In genomic region chr5:78653969-78654368, GRCh38 we compare ENCODE assay signal across 25 cellular contexts. TPM values are rescaled to one million over a fixed set of nuclear protein-coding genes. Genes with fewer than 3 reads are reported as not detected.
DNase-seq lines count a peak whose midpoint lies in the region; ATAC-seq and TF ChIP-seq lines count a peak whose summit lies in the region.
"Had no signal": no experiment of that assay in that cellular context is flagged by ENCODE, and none has a peak within 500 bp of the region (broad histone marks: within the 10 kb centered on the region; RNA-seq: fewer than 3 reads in every experiment).

No MANE protein-coding gene starts in this region.

- no peak for TF ChIP-seq CTCF in MCF 10A (IDR thresholded peaks at IDR 0.05; ENCODE audit: unreplicated experiment)
- TF ChIP-seq CTCF in breast epithelium (IDR thresholded peaks at IDR 0.05) = no peak

- no peaks in the 10 kb centered on the region for H3K36me3 Mint-ChIP-seq in MCF 10A (ENCODE audit: insufficient read depth, unreplicated experiment)
- H3K36me3 Mint-ChIP-seq: activated CD4-positive, alpha-beta memory T cell treated with anti-CD3 and anti-CD28 coated beads for 36 hours; memory B cell had no signal

- no peaks in the 10 kb centered on the region for H3K36me3 ChIP-seq in breast epithelium
- H3K36me3 ChIP-seq: BLaER1, esophagus muscularis mucosa, gastrocnemius medialis, sigmoid colon, suprapubic skin had no signal

- no peaks in the 10 kb centered on the region for H3K9me3 Mint-ChIP-seq in MCF 10A (ENCODE audit: unreplicated experiment)
- H3K9me3 Mint-ChIP-seq: activated CD4-positive, alpha-beta memory T cell treated with anti-CD3 and anti-CD28 coated beads for 36 hours; activated T-helper 17 cell treated with anti-CD3 and anti-CD28 coated beads, Interleukin-2, amount 50 U/mL, for 72 hours; memory B cell had no signal

- no peak overlapping the region for H3K4me3 Mint-ChIP-seq in MCF 10A (ENCODE audit: unreplicated experiment)
- H3K4me3 Mint-ChIP-seq: activated CD4-positive, alpha-beta memory T cell treated with anti-CD3 and anti-CD28 coated beads for 36 hours; activated T-helper 17 cell treated with anti-CD3 and anti-CD28 coated beads, Interleukin-2, amount 50 U/mL, for 72 hours; memory B cell had no signal

- no peaks in the 10 kb centered on the region for H3K27me3 Mint-ChIP-seq in MCF 10A (ENCODE audit: insufficient read depth, unreplicated experiment)
- H3K27me3 Mint-ChIP-seq: memory B cell had no signal

- H3K4me1 ChIP-seq in breast epithelium = no peaks in the 10 kb centered on the region

- no TSS peak for BruUV-seq in MCF 10A (replicated peaks; lab: Mats Ljungman, UMichigan)

- CTCF ChIA-PET in MCF 10A (lab: Yijun Ruan, JAX) = interaction anchor here (0.6 to 1.2 kb wide), 2 partner anchors 9 to 18 kb away, joined by 3 read pairs; no protein-coding TSS in a partner anchor

- H3K27ac Mint-ChIP-seq in MCF 10A (ENCODE audit: low read depth, unreplicated experiment) = no peak overlapping the region
- H3K27ac Mint-ChIP-seq: activated CD4-positive, alpha-beta memory T cell treated with anti-CD3 and anti-CD28 coated beads for 36 hours; activated T-helper 17 cell treated with anti-CD3 and anti-CD28 coated beads, Interleukin-2, amount 50 U/mL, for 72 hours; memory B cell; progenitor cell of endocrine pancreas had no signal

- POLR2A ChIA-PET in MCF 10A (lab: Yijun Ruan, JAX) = interaction anchor here (0.6 to 1.5 kb wide), 4 partner anchors 46 to 959 kb away, joined by 3 to 7 read pairs (median 3); no protein-coding TSS in a partner anchor

- intact Hi-C loops in MCF 10A (cut with micrococcal nuclease) = no loop called here
- intact Hi-C loops in breast epithelium (cut with DNase I; ENCODE audit: low total_unique reads) = no loop called here
- intact Hi-C loops in left colon (cut with DNase I, micrococcal nuclease) = no loop called here
- intact Hi-C loops in Right ventricle myocardium inferior (cut with DNase I) = no loop called here

- H3K27ac ChIP-seq in breast epithelium = no peak overlapping the region
- H3K27ac ChIP-seq: BLaER1, esophagus muscularis mucosa, gastrocnemius medialis, sigmoid colon, suprapubic skin had no signal

- H3K4me3 ChIP-seq in breast epithelium = no peak overlapping the region
- H3K4me3 ChIP-seq: BLaER1, esophagus muscularis mucosa, gastrocnemius medialis, sigmoid colon, suprapubic skin had no signal

- peaks cover 14% of the 10 kb centered on the region for H3K4me1 Mint-ChIP-seq in MCF 10A (ENCODE audit: insufficient read depth, unreplicated experiment)
- H3K4me1 Mint-ChIP-seq: activated T-helper 17 cell treated with anti-CD3 and anti-CD28 coated beads, Interleukin-2, amount 50 U/mL, for 72 hours had no signal

- H3K27me3 ChIP-seq in breast epithelium = no peaks in the 10 kb centered on the region
- H3K27me3 ChIP-seq: esophagus muscularis mucosa, gastrocnemius medialis, sigmoid colon, suprapubic skin had no signal

- no peak for TF ChIP-seq POLR2A in breast epithelium (IDR thresholded peaks at IDR 0.05)

- ATAC-seq in left colon (peak; percentile 54), Right ventricle myocardium inferior (no peak), HG02981 (IDR thresholded peaks at IDR 0.05; ENCODE audit: unreplicated experiment) (no peak), GM19452 (IDR thresholded peaks at IDR 0.05; ENCODE audit: unreplicated experiment) (no peak)
- ATAC-seq: activated T-helper 17 cell treated with anti-CD3 and anti-CD28 coated beads, Interleukin-2, amount 50 U/mL, for 72 hours; gastrocnemius medialis had no signal

- DNase-seq in MCF 10A (ENCODE audit: unreplicated experiment) = peak; percentile 35
- DNase-seq in breast epithelium (ENCODE audit: low spot score in 2 of 2) = no peak
- DNase-seq in NCI-H69 (lab: John Stamatoyannopoulos, UW) = peak; percentile 13
- no peak for DNase-seq in left colon
- DNase-seq in Right ventricle myocardium inferior (ENCODE audit: missing footprints) = no peak
- DNase-seq: activated CD4-positive, alpha-beta memory T cell treated with anti-CD3 and anti-CD28 coated beads for 36 hours; activated CD4-positive, CD25-positive, alpha-beta regulatory T cell; activated naive CD4-positive, alpha-beta T cell treated with anti-CD3 and anti-CD28 coated beads, Interleukin-2, amount 50 U/mL, for 16 hours; amniotic stem cell; DND-41; gastrocnemius medialis; HCEC 1CT; KG1; MV-4-11; RPMI8226; sigmoid colon; stimulated activated naive CD4-positive, alpha-beta T cell had no signal

- H3K9me3 ChIP-seq in breast epithelium = no peaks in the 10 kb centered on the region
- H3K9me3 ChIP-seq: BLaER1, esophagus muscularis mucosa, gastrocnemius medialis, sigmoid colon, suprapubic skin had no signal

RNA-seq across cellular contexts. Expression of gene LHFPL2, which starts 5.4 kb away (rescaled TPM):
- total RNA-seq in MCF 10A (2022) (45.9 and 93.3 TPM in 2 replicates), breast epithelium (10 to 100 TPM; 36.8 to 61.8 (median 41.3) TPM), left colon (10 to 100 TPM; 46.5 to 59.1 TPM), Right ventricle myocardium inferior (6.0 TPM)

Comparison
In these comparisons a context has a peak if more than half of its experiments do, and no peak if none do; other contexts are left out.
1. DNase-seq: peak in MCF 10A (single experiment) and NCI-H69 (single experiment); none in breast epithelium (0 of 2), left colon (0 of 2) and Right ventricle myocardium inferior (single experiment).